In genomic region chr5:95996904-95997751, GRCh38 we compare ENCODE assay signal across 28 cellular contexts. TPM values are rescaled to one million over a fixed set of nuclear protein-coding genes. Genes with fewer than 3 reads are reported as not detected.
A peak's percentile ranks its signal among the peaks of the same experiment; 100 is the strongest.
DNase-seq lines count a peak whose midpoint lies in the region; ATAC-seq, FAIRE-seq and TF ChIP-seq lines count a peak whose summit lies in the region.
"Had no signal": no experiment of that assay in that cellular context is flagged by ENCODE, and none has a peak within 500 bp of the region (broad histone marks: within the 10 kb centered on the region; RNA-seq: fewer than 3 reads in every experiment).

No MANE protein-coding gene starts in this region.

- POLR2A ChIA-PET in A549 (lab: Yijun Ruan, JAX) (no interaction called here), WTC11 (lab: Charles Lee) (no interaction called here)

- no peak for ATAC-seq in A549
- ATAC-seq in activated T-helper 17 cell treated with anti-CD3 and anti-CD28 coated beads, Interleukin-2, amount 50 U/mL, for 72 hours (replicated peaks) = peak; percentile 57
- ATAC-seq in WTC11 = no peak
- ATAC-seq: right cardiac atrium had no signal

- H3K9ac ChIP-seq in mesendoderm (ENCODE audit: low read length) = no peak overlapping the region
- H3K9ac ChIP-seq: BLaER1 treated with 17β-estradiol and CSF1 and Interleukin-3, amounts not matched to agents 10 nM and 100 nM; GM23248; parathyroid adenoma had no signal

- H3K4ac ChIP-seq in mesendoderm (ENCODE audit: low read depth, low read length) = no peak overlapping the region

- H3K9me3 Mint-ChIP-seq in Calu3 (ENCODE audit: low read depth, unreplicated experiment) (no peaks in the 10 kb centered on the region), WTC11 (peaks cover 7% of the 10 kb centered on the region)
- H3K9me3 Mint-ChIP-seq in activated T-helper 17 cell treated with anti-CD3 and anti-CD28 coated beads, Interleukin-2, amount 50 U/mL, for 72 hours = no peaks in the 10 kb centered on the region

- no peak for TF ChIP-seq RAD21 in A549 (conservative IDR thresholded peaks at IDR 0.05 in 1 of 2, IDR thresholded peaks at IDR 0.05 in 1 of 2)

- no peak overlapping the region for H4K5ac ChIP-seq in mesendoderm (ENCODE audit: low read length)

- no peak overlapping the region for H2AK5ac ChIP-seq in mesendoderm (ENCODE audit: low read length)

- H3K4me2 ChIP-seq in A549 = no peak overlapping the region
- H3K4me2 ChIP-seq in mesendoderm (ENCODE audit: low read length) = no peak overlapping the region
- H3K4me2 ChIP-seq: BLaER1 treated with 17β-estradiol and CSF1 and Interleukin-3, amounts not matched to agents 10 nM and 100 nM had no signal

- no TSS peak for BruUV-seq in Calu3 (replicated peaks; lab: Mats Ljungman, UMichigan)

- H2BK15ac ChIP-seq in mesendoderm (replicated peaks; ENCODE audit: low read depth) = no peak overlapping the region

- H2BK5ac ChIP-seq in mesendoderm (ENCODE audit: low read length) = no peak overlapping the region

- H3K36me3 ChIP-seq in mesendoderm (ENCODE audit: control insufficient read depth, insufficient read depth, low read length) = no peaks in the 10 kb centered on the region
- H3K36me3 ChIP-seq: BLaER1 treated with 17β-estradiol and CSF1 and Interleukin-3, amounts not matched to agents 10 nM and 100 nM; spleen; tibial nerve had no signal

- TF ChIP-seq CTCF in A549 (IDR thresholded peaks at IDR 0.05) (no peak), Calu3 (IDR thresholded peaks at IDR 0.05; ENCODE audit: unreplicated experiment) (no peak), WTC11 (IDR thresholded peaks at IDR 0.05) (no peak)

- no peak for TF ChIP-seq POLR2A in A549 (IDR thresholded peaks at IDR 0.05; ENCODE audit: low read length)

- H3K79me1 ChIP-seq in mesendoderm (ENCODE audit: low read length) = no peaks in the 10 kb centered on the region

- H3K4me1 ChIP-seq in A549 (no peaks in the 10 kb centered on the region), mesendoderm (ENCODE audit: control insufficient read depth, low read depth, low read length) (peaks cover 2% of the 10 kb centered on the region)
- H3K4me1 ChIP-seq: BLaER1 treated with 17β-estradiol and CSF1 and Interleukin-3, amounts not matched to agents 10 nM and 100 nM; parathyroid adenoma; spleen; tibial nerve had no signal

- no peak overlapping the region for H4K8ac ChIP-seq in mesendoderm (ENCODE audit: low read depth, low read length)

- H3K4me1 Mint-ChIP-seq in Calu3 (ENCODE audit: low read depth, unreplicated experiment) (peaks cover 26% of the 10 kb centered on the region), WTC11 (0 out of 2 replicates have a peak, but pooled peaks cover 3% of the 10 kb centered on the region)
- peaks cover 6% of the 10 kb centered on the region for H3K4me1 Mint-ChIP-seq in activated T-helper 17 cell treated with anti-CD3 and anti-CD28 coated beads, Interleukin-2, amount 50 U/mL, for 72 hours
- H3K4me1 Mint-ChIP-seq: memory B cell had no signal

- H3K36me3 Mint-ChIP-seq in Calu3 (ENCODE audit: insufficient read depth, unreplicated experiment) (no peaks in the 10 kb centered on the region), WTC11 (no peaks in the 10 kb centered on the region)
- no peaks in the 10 kb centered on the region for H3K36me3 Mint-ChIP-seq in activated T-helper 17 cell treated with anti-CD3 and anti-CD28 coated beads, Interleukin-2, amount 50 U/mL, for 72 hours (ENCODE audit: low read depth)
- H3K36me3 Mint-ChIP-seq: memory B cell had no signal

- no peak overlapping the region for H3K56ac ChIP-seq in mesendoderm (ENCODE audit: low read length)

- H3K27me3 Mint-ChIP-seq in Calu3 (ENCODE audit: unreplicated experiment) (no peaks in the 10 kb centered on the region), WTC11 (ENCODE audit: low read depth) (no peaks in the 10 kb centered on the region)
- H3K27me3 Mint-ChIP-seq in activated T-helper 17 cell treated with anti-CD3 and anti-CD28 coated beads, Interleukin-2, amount 50 U/mL, for 72 hours = no peaks in the 10 kb centered on the region
- H3K27me3 Mint-ChIP-seq: memory B cell had no signal

- H3K4me3 Mint-ChIP-seq in Calu3 (ENCODE audit: low read depth, unreplicated experiment) (no peak overlapping the region), WTC11 (no peak overlapping the region)
- H3K4me3 Mint-ChIP-seq in activated T-helper 17 cell treated with anti-CD3 and anti-CD28 coated beads, Interleukin-2, amount 50 U/mL, for 72 hours = peak overlapping the region; percentile 10
- H3K4me3 Mint-ChIP-seq: memory B cell had no signal

- no peaks in the 10 kb centered on the region for H3K9me3 ChIP-seq in A549
- H3K9me3 ChIP-seq: BLaER1 treated with 17β-estradiol and CSF1 and Interleukin-3, amounts not matched to agents 10 nM and 100 nM; spleen; tibial nerve had no signal

- H3K79me2 ChIP-seq in mesendoderm (ENCODE audit: control insufficient read depth, insufficient read depth, low read length) = no peaks in the 10 kb centered on the region
- H3K79me2 ChIP-seq: parathyroid adenoma had no signal

- FAIRE-seq in A549 (lab: Jason Lieb, UNC) = no peak
- FAIRE-seq: astrocyte had no signal

- DNase-seq in A549 (ENCODE audit: low read depth in 1 of 2, low spot score in 1 of 2) = no peak
- no peak for DNase-seq in Calu3
- peak; percentile 77 for DNase-seq in mesendoderm
- DNase-seq in WTC11 (ENCODE audit: low spot score) = no peak
- DNase-seq in NCI-H510A treated with DMSO at 0.1 percent for 48 hours (lab: John Stamatoyannopoulos, UW) = no peak
- no peak for DNase-seq in putamen (ENCODE audit: low spot score)
- DNase-seq: activated CD4-positive, CD25-positive, alpha-beta regulatory T cell treated with anti-CD3 and anti-CD28 coated beads, Interleukin-2, amount 50 U/mL, for 72 hours; activated CD8-positive, alpha-beta memory T cell treated with anti-CD3 and anti-CD28 coated beads for 24 hours; activated gamma-delta T cell; activated T-cell treated with anti-CD3 and anti-CD28 coated beads for 4 hours; effector memory CD4-positive, alpha-beta T cell; GM23248; NCI-H1048; NCI-H187; NCI-H526; NK-92 treated with Interleukin-12 subunit alpha and Interleukin-12 subunit beta, amount 100 ng/mL, for 24 hours; right cardiac atrium; Right ventricle myocardium superior; spleen; stimulated activated CD4-positive, alpha-beta T cell treated with anti-CD3 and anti-CD28 coated beads, Interleukin-2, amount 100 ng/mL, for 24 hours; T-helper 2 cell had no signal

- CTCF ChIA-PET in A549 (lab: Yijun Ruan, JAX) (interaction anchor here (0.7 kb wide), 1 partner anchor 189 kb away, joined by 3 read pairs; no protein-coding TSS in a partner anchor), Calu3 (lab: Charles Lee) (no interaction called here), WTC11 (lab: Charles Lee) (no interaction called here)

- H3K4me3 ChIP-seq in A549 (no peak overlapping the region), mesendoderm (ENCODE audit: low read length) (no peak overlapping the region)
- H3K4me3 ChIP-seq: BLaER1 treated with 17β-estradiol and CSF1 and Interleukin-3, amounts not matched to agents 10 nM and 100 nM; coronary artery; GM23248; spleen; tibial nerve had no signal

- peak overlapping the region; percentile 7 for H3K27ac Mint-ChIP-seq in Calu3 (ENCODE audit: unreplicated experiment)
- H3K27ac Mint-ChIP-seq in activated T-helper 17 cell treated with anti-CD3 and anti-CD28 coated beads, Interleukin-2, amount 50 U/mL, for 72 hours = peak overlapping the region; percentile 66
- H3K27ac Mint-ChIP-seq in WTC11 = no peak overlapping the region
- H3K27ac Mint-ChIP-seq: memory B cell had no signal

- H3K27me3 ChIP-seq in mesendoderm (ENCODE audit: insufficient read depth, low read length, poor library complexity) = no peaks in the 10 kb centered on the region
- H3K27me3 ChIP-seq: BLaER1 treated with 17β-estradiol and CSF1 and Interleukin-3, amounts not matched to agents 10 nM and 100 nM; spleen; tibial nerve had no signal

- peak overlapping the region; percentile 28 for H2BK120ac ChIP-seq in mesendoderm (ENCODE audit: low read depth, low read length)

- no peak overlapping the region for H3K18ac ChIP-seq in mesendoderm (ENCODE audit: low read length)

- intact Hi-C loops in Calu3 (cut with micrococcal nuclease; ENCODE audit: unreplicated experiment) = no loop called here

- no peak overlapping the region for H3K23ac ChIP-seq in mesendoderm (ENCODE audit: low read length)

- no peak overlapping the region for H3K27ac ChIP-seq in A549
- H3K27ac ChIP-seq in mesendoderm (ENCODE audit: low read depth, low read length) = no peak overlapping the region
- H3K27ac ChIP-seq: BLaER1 treated with 17β-estradiol and CSF1 and Interleukin-3, amounts not matched to agents 10 nM and 100 nM; coronary artery; GM23248; parathyroid adenoma; spleen; tibial nerve had no signal

- TF ChIP-seq EP300 in A549 (IDR thresholded peaks at IDR 0.05) = no peak

TF ChIP-seq in A549, 52 proteins besides CTCF, POLR2A, EP300 and RAD21:
- TF ChIP-seq ZC3H11A (IDR thresholded peaks at IDR 0.05) (no peak), MAFK (IDR thresholded peaks at IDR 0.05; ENCODE audit: partially characterized antibody) (peak; percentile 25)

TF ChIP-seq in WTC11, 78 proteins besides CTCF, POLR2A, EP300 and RAD21 (continues in another document):
- TF ChIP-seq FOXJ3 (CRISPR knock-in tag; IDR thresholded peaks at IDR 0.05; ENCODE audit: borderline replicate concordance) (no peak), PREB (CRISPR knock-in tag; IDR thresholded peaks at IDR 0.05; ENCODE audit: borderline replicate concordance) (no peak), ZNF219 (CRISPR knock-in tag; IDR thresholded peaks at IDR 0.05; ENCODE audit: borderline replicate concordance) (no peak)

RNA-seq across cellular contexts. Expression of gene ELL2, which starts 35.5 kb away (rescaled TPM):
- polyA plus RNA-seq in A549 (2011; rRNA removed) (23.8 and 24.2 TPM in 2 replicates), A549 (2017; fragmentation: RNase III; extraction: RNeasy Plus Mini Kit Qiagen cat#74134 plus additional on column Dnase treatment) (9.7 to 12.5 TPM (median 11.8 TPM) in 3 replicates)
- polyA plus RNA-seq in A549 (2012; cell fraction: cytosol; rRNA removed) = 3.8 and 4.0 TPM in 2 replicates
- polyA plus RNA-seq in A549 (2012; cell fraction: nucleus; rRNA removed) = 3.5 and 4.9 TPM in 2 replicates
- polyA minus RNA-seq in A549 (2011; rRNA and poly(A)+ RNA removed) = 25.5 and 26.9 TPM in 2 replicates
- total RNA-seq in Calu3 (2022) (56.2 and 57.7 TPM in 2 replicates), WTC11 (2021) (20.5 to 24.4 TPM (median 23.9 TPM) in 3 replicates)
- total RNA-seq in activated T-helper 17 cell treated with anti-CD3 and anti-CD28 coated beads, Interleukin-2, amount 50 U/mL, for 72 hours = 100 to 1,000 TPM; 159 to 172 TPM
- 43.9 TPM for polyA plus RNA-seq in mesendoderm (2013, experiment 1 of 2)
- 43.6 TPM for polyA plus RNA-seq in mesendoderm (2013, experiment 2 of 2)
